Comparison of ENCODE assay signal across 11 cellular contexts in the genomic region with DNA sequence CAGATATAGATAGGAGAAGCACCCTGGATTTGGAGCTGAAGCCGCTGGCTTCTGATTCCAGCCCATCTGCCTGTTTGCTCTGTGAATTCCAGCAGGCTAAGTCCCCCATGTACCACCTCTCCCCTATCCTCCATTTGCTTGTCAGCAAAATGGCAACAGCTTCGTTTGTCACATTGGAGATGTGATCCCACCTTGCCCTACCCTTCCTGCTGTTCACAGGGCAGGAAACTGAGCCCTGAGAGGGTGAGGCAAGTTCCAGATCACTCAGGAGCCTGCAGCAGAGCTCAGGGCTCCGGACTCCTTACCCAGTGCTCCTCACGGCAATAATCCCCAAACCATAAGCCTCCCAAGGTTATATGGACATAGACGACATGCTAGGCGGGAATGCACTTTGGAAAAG. TPM values are rescaled to one million over a fixed set of nuclear protein-coding genes. Genes with fewer than 3 reads are reported as not detected.
DNase-seq lines count a peak whose midpoint lies in the region; ATAC-seq and TF ChIP-seq lines count a peak whose summit lies in the region.
"Had no signal": no experiment of that assay in that cellular context is flagged by ENCODE, and none has a peak within 500 bp of the region (broad histone marks: within the 10 kb centered on the region; RNA-seq: fewer than 3 reads in every experiment).

No MANE protein-coding gene starts in this region.

- H3K36me3 ChIP-seq in CD4-positive, alpha-beta memory T cell (ENCODE audit: insufficient read depth, low read length): peaks cover 19% of the 10 kb centered on the region
- peaks cover 0 to 8% (median 0%) of the 10 kb centered on the region in 3 donors for H3K36me3 ChIP-seq in Peyer's patch
- peaks cover 16% of the 10 kb centered on the region for H3K36me3 ChIP-seq in A673 (ENCODE audit: insufficient read depth, low read length, poor library complexity, severe bottlenecking)

- peaks cover 94% of the 10 kb centered on the region for H3K4me1 ChIP-seq in CD4-positive, alpha-beta memory T cell (ENCODE audit: insufficient read depth, low read length)
- peaks cover 14 to 51% (median 43%) of the 10 kb centered on the region in 4 donors for H3K4me1 ChIP-seq in Peyer's patch
- peaks cover 22% of the 10 kb centered on the region for H3K4me1 ChIP-seq in A673 (ENCODE audit: insufficient read depth, low read length, poor library complexity, severe bottlenecking)

- peak overlapping the region in 7 of 8 donors; percentile 41 to 76 (median 69) for H3K4me3 Mint-ChIP-seq in CD4-positive, alpha-beta memory T cell
- H3K4me3 Mint-ChIP-seq in endothelial cell (ENCODE audit: unreplicated experiment): peak overlapping the region; percentile 66

- no peak for ATAC-seq in HG03108 (IDR thresholded peaks at IDR 0.05; ENCODE audit: unreplicated experiment)

- H3K9me3 ChIP-seq in CD4-positive, alpha-beta memory T cell (ENCODE audit: control insufficient read depth in 1 of 2, low read length in 2 of 2): no peaks in the 10 kb centered on the region
- H3K9me3 ChIP-seq in Peyer's patch (no peaks in the 10 kb centered on the region), A673 (ENCODE audit: low read depth, low read length, poor library complexity, severe bottlenecking) (no peaks in the 10 kb centered on the region)

- peak overlapping the region; percentile 52 for H3K27ac ChIP-seq in CD4-positive, alpha-beta memory T cell (ENCODE audit: low read depth, low read length)
- H3K27ac ChIP-seq in Peyer's patch: peak overlapping the region; percentile 18 to 77 (median 60)
- no peak overlapping the region for H3K27ac ChIP-seq in A673 (ENCODE audit: low read depth, low read length, poor library complexity, severe bottlenecking)

- no peak overlapping the region for H3K4me3 ChIP-seq in CD4-positive, alpha-beta memory T cell (ENCODE audit: low read length in 2 of 2)
- H3K4me3 ChIP-seq in Peyer's patch (no peak overlapping the region), retinal pigment epithelial cell (ENCODE audit: low read length) (peak overlapping the region; percentile 60), A673 (ENCODE audit: low read depth, low read length, poor library complexity, severe bottlenecking) (no peak overlapping the region)

- peaks cover 0 to 4% (median 0%) of the 10 kb centered on the region in 8 donors for H3K9me3 Mint-ChIP-seq in CD4-positive, alpha-beta memory T cell
- H3K9me3 Mint-ChIP-seq in endothelial cell (ENCODE audit: unreplicated experiment): no peaks in the 10 kb centered on the region

- H3K36me3 Mint-ChIP-seq in CD4-positive, alpha-beta memory T cell: peaks cover 29 to 51% of the 10 kb centered on the region in 2 donors
- H3K36me3 Mint-ChIP-seq in endothelial cell (ENCODE audit: low read depth, unreplicated experiment): peaks cover 64% of the 10 kb centered on the region

- no peak for TF ChIP-seq POLR2A in Peyer's patch (IDR thresholded peaks at IDR 0.05)

- BruUV-seq in A673 (replicated peaks; lab: Mats Ljungman, UMichigan): no TSS peak

- H3K4me1 Mint-ChIP-seq in CD4-positive, alpha-beta memory T cell: peaks cover 71 to 100% (median 89%) of the 10 kb centered on the region in 4 donors
- peaks cover 63% of the 10 kb centered on the region for H3K4me1 Mint-ChIP-seq in endothelial cell (ENCODE audit: unreplicated experiment)

- no peaks in the 10 kb centered on the region for H3K27me3 ChIP-seq in CD4-positive, alpha-beta memory T cell (ENCODE audit: insufficient read depth, low read length)
- H3K27me3 ChIP-seq in Peyer's patch (no peaks in the 10 kb centered on the region), A673 (replicated peaks; ENCODE audit: insufficient read depth, low read depth, low read length, poor library complexity) (no peaks in the 10 kb centered on the region)

- intact Hi-C loops in CD4-positive, alpha-beta memory T cell (cut with micrococcal nuclease): loop anchor here (1.0 kb wide), 1 partner anchor 15 kb away; a partner anchor contains a TSS
- intact Hi-C loops in posterior cingulate gyrus (cut with DNase I) (no loop called here), A673 (cut with micrococcal nuclease; ENCODE audit: unreplicated experiment) (no loop called here)

- POLR2A ChIA-PET in CD4-positive, alpha-beta memory T cell (lab: Charles Lee; ENCODE audit: partially characterized antibody): interaction anchor here (0.7 to 23.8 kb wide), 4 partner anchors 2 to 21 kb away, joined by 3 to 555 read pairs (median 282); a partner anchor contains a TSS
- POLR2A ChIA-PET in A673 (lab: Charles Lee; ENCODE audit: low non-redundant PET): no interaction called here

- TF ChIP-seq CTCF in Peyer's patch (IDR thresholded peaks at IDR 0.05): no peak
- TF ChIP-seq CTCF in endothelial cell (IDR thresholded peaks at IDR 0.05; ENCODE audit: unreplicated experiment): no peak
- TF ChIP-seq CTCF in retinal pigment epithelial cell (conservative IDR thresholded peaks at IDR 0.05; ENCODE audit: low read depth, low read length): no peak
- TF ChIP-seq CTCF in A673 (conservative IDR thresholded peaks at IDR 0.05; ENCODE audit: low read depth, low read length): no peak

- peak overlapping the region in 6 of 7 donors; percentile 60 to 91 (median 82) for H3K27ac Mint-ChIP-seq in CD4-positive, alpha-beta memory T cell
- H3K27ac Mint-ChIP-seq in endothelial cell (ENCODE audit: unreplicated experiment): no peak overlapping the region

- CTCF ChIA-PET in CD4-positive, alpha-beta memory T cell (lab: Charles Lee; ENCODE audit: partially characterized antibody): interaction anchor here (1.1 to 4.2 kb wide), 3 partner anchors 9 to 22 kb away, joined by 3 to 20 read pairs (median 4); no protein-coding TSS in a partner anchor
- CTCF ChIA-PET in A673 (lab: Charles Lee): no interaction called here

- DNase-seq in CD4-positive, alpha-beta memory T cell: no peak
- no peak for DNase-seq in Peyer's patch
- no peak for DNase-seq in endothelial cell (ENCODE audit: low spot score)
- DNase-seq in retinal pigment epithelial cell (ENCODE audit: low read depth): no peak
- no peak for DNase-seq in posterior cingulate gyrus
- no peak for DNase-seq in globus pallidus (ENCODE audit: low spot score)
- no peak for DNase-seq in A673 (ENCODE audit: low spot score)
- DNase-seq: activated gamma-delta T cell, foreskin fibroblast, SIG-M5 had no signal

- H3K27me3 Mint-ChIP-seq in CD4-positive, alpha-beta memory T cell: no peaks in the 10 kb centered on the region
- H3K27me3 Mint-ChIP-seq in endothelial cell (ENCODE audit: unreplicated experiment): peaks cover 16% of the 10 kb centered on the region

RNA-seq across cellular contexts. Expression of a gene that starts 14.9 kb away (rescaled TPM):
- 10 to 100 TPM; 57.5 to 58.4 TPM for total RNA-seq in CD4-positive, alpha-beta memory T cell
- 10 to 100 TPM; 22.7 to 29.9 TPM for polyA plus RNA-seq in CD4-positive, alpha-beta memory T cell
- total RNA-seq in Peyer's patch: 10 to 100 TPM; 15.7 to 35.7 (median 32.3) TPM
- total RNA-seq in endothelial cell (ENCODE audit: unreplicated experiment): 511 TPM
- total RNA-seq in A673 (2021): 36.7 and 43.2 TPM in 2 replicates
